In genomic region chr2:72973566-72974435, GRCh38 we compare ENCODE assay signal across 9 cellular contexts. TPM values are rescaled to one million over a fixed set of nuclear protein-coding genes. Genes with fewer than 3 reads are reported as not detected.
DNase-seq lines count a peak whose midpoint lies in the region; ATAC-seq and TF ChIP-seq lines count a peak whose summit lies in the region.
"Had no signal": no experiment of that assay in that cellular context is flagged by ENCODE, and none has a peak within 500 bp of the region (broad histone marks: within the 10 kb centered on the region; RNA-seq: fewer than 3 reads in every experiment).

No MANE protein-coding gene starts in this region.

- DNase-seq in NCI-H2107 treated with DMSO at 0.1 percent for 48 hours (lab: John Stamatoyannopoulos, UW; ENCODE audit: unreplicated experiment) = peak; percentile 14
- DNase-seq in NCI-H2107 (lab: John Stamatoyannopoulos, UW) = no peak
- DNase-seq in H9 = peak; percentile 82
- DNase-seq in MG63 = peak; percentile 35
- DNase-seq in SKM-1 treated with dmso at 0.1 percent for 144 hours (lab: John Stamatoyannopoulos, UW; ENCODE audit: unreplicated experiment) = peak; percentile 42
- no peak for DNase-seq in breast epithelium (ENCODE audit: low spot score in 2 of 2)
- DNase-seq in kidney tubule cell (ENCODE audit: low spot score) = peak; percentile 64
- peak in 1 of 2 donors; percentile 63 for DNase-seq in stimulated activated effector memory CD8-positive, alpha-beta T cell treated with anti-CD3 and anti-CD28 coated beads, Interleukin-12 subunit alpha, Interleukin-12 subunit beta, amount 100 ng/mL, for 72 hours (ENCODE audit: low spot score in 2 of 2)

- no peaks in the 10 kb centered on the region for H3K9me3 ChIP-seq in H9 (ENCODE audit: control insufficient read depth, low read depth, low read length)
- H3K9me3 ChIP-seq in MG63 = no peaks in the 10 kb centered on the region
- no peaks in the 10 kb centered on the region for H3K9me3 ChIP-seq in breast epithelium

- H4K91ac ChIP-seq in H9 (ENCODE audit: insufficient read length, low read depth, low read length) = no peak overlapping the region

- TF ChIP-seq POLR2A in breast epithelium (IDR thresholded peaks at IDR 0.05) = no peak

- no peak overlapping the region for H4K5ac ChIP-seq in H9 (ENCODE audit: insufficient read length, low read depth, low read length)

- H3K4me2 ChIP-seq in H9 (ENCODE audit: insufficient read depth, insufficient read length, low read length) = no peak overlapping the region

- H3K27ac ChIP-seq in H9 (ENCODE audit: insufficient read length, low read depth, low read length) = no peak overlapping the region
- H3K27ac ChIP-seq in breast epithelium = no peak overlapping the region

- H3K23ac ChIP-seq in H9 (ENCODE audit: insufficient read length, low read depth, low read length) = no peak overlapping the region

- H3K27me3 ChIP-seq in H9 (ENCODE audit: insufficient read depth, low read length) = no peaks in the 10 kb centered on the region
- H3K27me3 ChIP-seq in MG63 = no peaks in the 10 kb centered on the region
- no peaks in the 10 kb centered on the region for H3K27me3 ChIP-seq in breast epithelium

- H3K36me3 ChIP-seq in MG63 (no peaks in the 10 kb centered on the region), breast epithelium (no peaks in the 10 kb centered on the region)

- no peak overlapping the region for H3K14ac ChIP-seq in H9 (ENCODE audit: insufficient read depth, low read length)

- no peak overlapping the region for H4K8ac ChIP-seq in H9 (replicated peaks; ENCODE audit: insufficient read length, low read depth, low read length)

- H3K18ac ChIP-seq in H9 (ENCODE audit: insufficient read length, low read depth, low read length) = no peak overlapping the region

- intact Hi-C loops in breast epithelium (cut with DNase I; ENCODE audit: low total_unique reads) = loop anchor here (5.0 kb wide), 1 partner anchor 1286 kb away; no protein-coding TSS in a partner anchor

- no peaks in the 10 kb centered on the region; the same call in 1 of the 2 replicates for H3K27me3 Mint-ChIP-seq in H9 (ENCODE audit: low read depth)

- H2BK15ac ChIP-seq in H9 (ENCODE audit: low read depth, low read length) = no peak overlapping the region

- H3K56ac ChIP-seq in H9 (ENCODE audit: insufficient read length, low read depth, low read length) = no peak overlapping the region

- no peak overlapping the region for H2BK120ac ChIP-seq in H9 (ENCODE audit: low read depth, low read length, poor library complexity, severe bottlenecking)

- no peak overlapping the region for H3K4me3 Mint-ChIP-seq in H9
- H3K4me3 Mint-ChIP-seq in stimulated activated effector memory CD8-positive, alpha-beta T cell treated with anti-CD3 and anti-CD28 coated beads, Interleukin-12 subunit alpha, Interleukin-12 subunit beta, amount 100 ng/mL, for 72 hours = no peak overlapping the region
- H3K4me3 Mint-ChIP-seq: CD8-positive, alpha-beta memory T cell had no signal

- H2BK5ac ChIP-seq in H9 (ENCODE audit: insufficient read length, low read length) = no peak overlapping the region

- no peak overlapping the region for H3K4ac ChIP-seq in H9 (ENCODE audit: low read depth, low read length)

- no peaks in the 10 kb centered on the region for H3K9me3 Mint-ChIP-seq in H9
- H3K9me3 Mint-ChIP-seq in stimulated activated effector memory CD8-positive, alpha-beta T cell treated with anti-CD3 and anti-CD28 coated beads, Interleukin-12 subunit alpha, Interleukin-12 subunit beta, amount 100 ng/mL, for 72 hours = no peaks in the 10 kb centered on the region
- H3K9me3 Mint-ChIP-seq: CD8-positive, alpha-beta memory T cell had no signal

- no peak overlapping the region for H2AK5ac ChIP-seq in H9 (ENCODE audit: insufficient read length, low read length)

- no CpG with 5 or more reads among the region's 12 CpGs for WGBS in H9 (ENCODE audit: extremely low coverage, insufficient read length, low lambda C conversion rate)

- no peaks in the 10 kb centered on the region for H3K79me2 ChIP-seq in H9 (ENCODE audit: insufficient read depth, low read length)

- no peak overlapping the region for H3K9ac ChIP-seq in H9 (ENCODE audit: extremely low read depth, insufficient read length, low read length)

- peaks cover 31 to 37% of the 10 kb centered on the region in 2 experiments for H3K4me1 Mint-ChIP-seq in H9
- H3K4me1 Mint-ChIP-seq in stimulated activated effector memory CD8-positive, alpha-beta T cell treated with anti-CD3 and anti-CD28 coated beads, Interleukin-12 subunit alpha, Interleukin-12 subunit beta, amount 100 ng/mL, for 72 hours = no peaks in the 10 kb centered on the region
- H3K4me1 Mint-ChIP-seq: CD8-positive, alpha-beta memory T cell had no signal

- H3K4me3 ChIP-seq in MG63 (no peak overlapping the region), breast epithelium (no peak overlapping the region)

- H3K4me1 ChIP-seq in H9 (ENCODE audit: insufficient read depth, low read length) (peaks cover 15% of the 10 kb centered on the region; the same call in 1 of the 2 replicates), breast epithelium (no peaks in the 10 kb centered on the region)

- H3K36me3 Mint-ChIP-seq in H9 (ENCODE audit: insufficient read depth in 1 of 3, low read depth in 3 of 3) = peaks cover 0 to 3% (median 0%) of the 10 kb centered on the region in 3 experiments; a peak in 1 of 7 replicates
- H3K36me3 Mint-ChIP-seq in stimulated activated effector memory CD8-positive, alpha-beta T cell treated with anti-CD3 and anti-CD28 coated beads, Interleukin-12 subunit alpha, Interleukin-12 subunit beta, amount 100 ng/mL, for 72 hours = no peaks in the 10 kb centered on the region

- H3K23me2 ChIP-seq in H9 (ENCODE audit: insufficient read length, low read depth, low read length, poor library complexity, severe bottlenecking) = no peaks in the 10 kb centered on the region

- H4K20me1 ChIP-seq in H9 (ENCODE audit: control insufficient read depth, insufficient read depth, insufficient read length) = no peaks in the 10 kb centered on the region

- H3K79me1 ChIP-seq in H9 (ENCODE audit: insufficient read depth, low read depth, low read length, poor library complexity, severe bottlenecking) = no peaks in the 10 kb centered on the region

- peak overlapping the region in 1 of 3 experiments; percentile 16; a peak in 1 of 7 replicates for H3K27ac Mint-ChIP-seq in H9
- H3K27ac Mint-ChIP-seq in stimulated activated effector memory CD8-positive, alpha-beta T cell treated with anti-CD3 and anti-CD28 coated beads, Interleukin-12 subunit alpha, Interleukin-12 subunit beta, amount 100 ng/mL, for 72 hours = no peak overlapping the region
- H3K27ac Mint-ChIP-seq: CD8-positive, alpha-beta memory T cell had no signal

- H2AFZ ChIP-seq in H9 (ENCODE audit: low read length) = no peak overlapping the region

- H2BK12ac ChIP-seq in H9 (ENCODE audit: insufficient read length, low read depth, low read length) = no peak overlapping the region

- TF ChIP-seq CTCF in H9 (conservative IDR thresholded peaks at IDR 0.05) (peak; percentile 92), breast epithelium (IDR thresholded peaks at IDR 0.05) (peak in 2 of 3 donors; percentile 32 to 51)

- H3T11ph ChIP-seq in H9 (ENCODE audit: low read length) = no peak overlapping the region

- peak; percentile 79 for ATAC-seq in stimulated activated effector memory CD8-positive, alpha-beta T cell treated with anti-CD3 and anti-CD28 coated beads, Interleukin-12 subunit alpha, Interleukin-12 subunit beta, amount 100 ng/mL, for 72 hours

- H2BK20ac ChIP-seq in H9 (ENCODE audit: low read depth, low read length, poor library complexity, severe bottlenecking) = no peak overlapping the region

RNA-seq across cellular contexts. Expression of gene EMX1, which starts 56.5 kb away (rescaled TPM):
- total RNA-seq in H9 (2021) (0.64 and 0.72 TPM in 2 replicates), breast epithelium (under 1 TPM in 1 of 3 donors, not detected in 2; 0.44 TPM)
- not detected in 2 replicates for total RNA-seq in MG63 (2014; rRNA removed; shearing (Covaris generic); ENCODE audit: low replicate concordance)

Comparison
In these comparisons a context has a peak if more than half of its experiments do, and no peak if none do; other contexts are left out.
1. DNase-seq: peak in NCI-H2107 treated with DMSO at 0.1 percent for 48 hours (single experiment), H9 (single experiment), MG63 (single experiment), SKM-1 treated with dmso at 0.1 percent for 144 hours (single experiment) and kidney tubule cell (single experiment); none in NCI-H2107 (single experiment) and breast epithelium (0 of 2).